In genomic region chr16:75261590-75262078, GRCh38 we compare ENCODE assay signal across 1 cellular context.
TF ChIP-seq lines count a peak whose summit lies in the region.

No MANE protein-coding gene starts in this region.

TF ChIP-seq in IMR-90, 13 proteins besides CTCF, POLR2A, EP300 and RAD21 (continued from another document):
- TF ChIP-seq MAFK (IDR thresholded peaks at IDR 0.05; ENCODE audit: low read depth, low read length) (no peak), CHD1 (IDR thresholded peaks at IDR 0.05; ENCODE audit: low read depth, low read length) (no peak), SMC3 (IDR thresholded peaks at IDR 0.05; ENCODE audit: low read depth, low read length) (no peak), NFE2L2 (IDR thresholded peaks at IDR 0.05; ENCODE audit: low read depth, low read length) (no peak), RCOR1 (IDR thresholded peaks at IDR 0.05; ENCODE audit: insufficient replicate concordance, low read length) (no peak)
